ENCODE assay signal across 28 cellular contexts in genomic region chr4:588351-588849, GRCh38. TPM values are rescaled to one million over a fixed set of nuclear protein-coding genes. Genes with fewer than 3 reads are reported as not detected.
"Had no signal": no experiment of that assay in that cellular context is flagged by ENCODE, and none has a peak within 500 bp of the region (broad histone marks: within the 10 kb centered on the region; RNA-seq: fewer than 3 reads in every experiment).

No MANE protein-coding gene starts in this region.

- H3K9ac ChIP-seq: SK-N-SH had no signal

- H3K36me3 ChIP-seq: brain microvascular endothelial cell, SJSA1 had no signal

- H3K4me3 ChIP-seq: SJSA1 had no signal

- H3K27me3 ChIP-seq: brain microvascular endothelial cell, SJSA1 had no signal

- DNase-seq: activated CD4-positive, alpha-beta T cell treated with anti-CD3 and anti-CD28 coated beads, Interleukin-2, amount 10 ng/mL, durations not matched to agents 24 days and 14 days; activated CD4-positive, alpha-beta T cell treated with anti-CD3 and anti-CD28 coated beads, Interleukin-2, amount 50 U/mL, for 4 hours; activated CD8-positive, alpha-beta memory T cell treated with anti-CD3 and anti-CD28 coated beads, Interleukin-2, amount 50 U/mL, for 4 hours; activated CD8-positive, alpha-beta T cell treated with anti-CD3 and anti-CD28 coated beads for 36 hours; activated naive CD4-positive, alpha-beta T cell; activated naive CD4-positive, alpha-beta T cell treated with anti-CD3 and anti-CD28 coated beads, Interleukin-2, amount 50 U/mL, for 16 hours; activated naive CD8-positive, alpha-beta T cell treated with anti-CD3 and anti-CD28 coated beads for 36 hours; activated T-cell treated with anti-CD3 and anti-CD28 coated beads for 4 hours; activated T-cell treated with anti-CD3 and anti-CD28 coated beads, Interleukin-2, amount 50 U/mL, for 4 hours; amniotic stem cell; aorta; brain microvascular endothelial cell; NCI-H1048; NCI-H1105 treated with DMSO at 0.1 percent for 48 hours; NCI-H1436; NCI-H1694; NCI-H2029; NCI-H345; NCI-H524 treated with DMSO at 0.1 percent for 48 hours; SHP77 treated with DMSO at 0.1 percent for 48 hours; SK-N-SH had no signal

- H3K4me2 ChIP-seq: SK-N-SH had no signal

- H3K4me1 ChIP-seq: SJSA1 had no signal

- H3K27ac ChIP-seq: brain microvascular endothelial cell, SJSA1 had no signal

- FAIRE-seq: TTC549 had no signal

- H3K9me3 ChIP-seq: SJSA1, SK-N-SH had no signal

- ATAC-seq: activated CD8-positive, alpha-beta T cell treated with anti-CD3 and anti-CD28 coated beads for 36 hours; activated T-cell treated with anti-CD3 and anti-CD28 coated beads, Interleukin-2, amount 50 U/mL, for 4 hours; Panc1 had no signal

RNA-seq across cellular contexts. Expression of gene TMEM271, which starts 12.3 kb away (rescaled TPM):
- total RNA-seq: activated CD4-positive, alpha-beta T cell treated with anti-CD3 and anti-CD28 coated beads, Interleukin-2, amount 10 ng/mL, durations not matched to agents 24 days and 14 days; activated CD8-positive, alpha-beta T cell treated with anti-CD3 and anti-CD28 coated beads for 36 hours; activated naive CD8-positive, alpha-beta T cell treated with anti-CD3 and anti-CD28 coated beads for 36 hours; activated T-cell treated with anti-CD3 and anti-CD28 coated beads, Interleukin-2, amount 50 U/mL, for 4 hours; activated T-helper 1 cell treated with anti-CD3 and anti-CD28 coated beads, Interleukin-12 subunit alpha, Interleukin-12 subunit beta, Interleukin-2, Interleukin-4 antibody, amounts not matched to agents 30 ng/mL and 10 ng/mL and 1 ng/mL, durations not matched to agents 14 hours and 24 hours and 36 hours; aorta; MCF 10A; NCI-H460; RPMI7951; SJSA1 had no signal
- polyA plus RNA-seq: aorta, SK-N-SH had no signal

RNA-seq across cellular contexts. Expression of gene PDE6B, which starts 37.0 kb away (rescaled TPM):
- total RNA-seq: MCF 10A, NCI-H460, RPMI7951, SJSA1 had no signal
